ENCODE assay signal across 29 cellular contexts in the genomic region with DNA sequence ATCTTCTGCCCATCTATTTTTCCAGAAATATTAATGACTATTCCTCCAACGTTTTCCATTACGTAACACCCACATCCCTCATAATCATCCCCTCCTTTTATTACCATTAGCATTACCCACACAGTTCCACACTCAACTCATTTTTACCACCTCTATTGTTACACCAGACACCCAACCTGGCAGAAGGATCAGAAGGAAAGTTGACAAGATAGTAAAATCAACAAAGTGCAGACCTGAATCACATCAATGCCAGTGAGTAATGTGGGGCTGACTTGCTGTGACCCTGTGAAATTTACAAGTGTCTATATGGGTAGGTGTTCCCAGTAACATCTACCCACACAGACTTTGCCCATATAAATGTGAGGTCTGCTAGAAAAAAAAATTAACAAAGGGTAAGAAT.
"Had no signal": no experiment of that assay in that cellular context is flagged by ENCODE, and none has a peak within 500 bp of the region (broad histone marks: within the 10 kb centered on the region; RNA-seq: fewer than 3 reads in every experiment).

No MANE protein-coding gene starts in this region.

- H3K36me3 ChIP-seq: colonic mucosa, esophagus muscularis mucosa, esophagus squamous epithelium, gastrocnemius medialis, gastroesophageal sphincter, heart left ventricle, heart right ventricle had no signal

- H3K27ac ChIP-seq: colonic mucosa, coronary artery, dorsolateral prefrontal cortex, epithelial cell of prostate, esophagus muscularis mucosa, esophagus squamous epithelium, foreskin keratinocyte, gastrocnemius medialis, gastroesophageal sphincter, heart left ventricle, heart right ventricle had no signal

- FAIRE-seq: colon, endometrium, endothelial cell of umbilical vein, frontal cortex had no signal

- H3K4me3 ChIP-seq: colonic mucosa, coronary artery, dorsolateral prefrontal cortex, esophagus muscularis mucosa, esophagus squamous epithelium, gastrocnemius medialis, gastroesophageal sphincter, heart left ventricle, heart right ventricle had no signal

- H3K4me3 Mint-ChIP-seq: dendritic cell treated with granulocyte-macrophage colony-stimulating factor and Interleukin-4, amounts not matched to agents 40 ng/mL and 50 ng/mL, for 4 days; effector memory CD8-positive, alpha-beta T cell; endodermal cell had no signal

- H3K9me3 ChIP-seq: colonic mucosa, esophagus muscularis mucosa, esophagus squamous epithelium, gastrocnemius medialis, gastroesophageal sphincter, heart left ventricle, heart right ventricle had no signal

- H3K9me3 Mint-ChIP-seq: dendritic cell treated with granulocyte-macrophage colony-stimulating factor and Interleukin-4, amounts not matched to agents 40 ng/mL and 50 ng/mL, for 4 days; endodermal cell had no signal

- H3K27ac Mint-ChIP-seq: dendritic cell treated with granulocyte-macrophage colony-stimulating factor and Interleukin-4, amounts not matched to agents 40 ng/mL and 50 ng/mL, for 4 days; effector memory CD8-positive, alpha-beta T cell; endodermal cell had no signal

- H3K4me1 ChIP-seq: colonic mucosa, esophagus muscularis mucosa, esophagus squamous epithelium, foreskin keratinocyte, gastrocnemius medialis, gastroesophageal sphincter, heart left ventricle, heart right ventricle had no signal

- H3K27me3 ChIP-seq: colonic mucosa, esophagus muscularis mucosa, foreskin keratinocyte, gastrocnemius medialis, gastroesophageal sphincter had no signal

- ATAC-seq: effector memory CD8-positive, alpha-beta T cell; esophagus mucosa; foreskin keratinocyte; gastrocnemius medialis; gastroesophageal sphincter; heart left ventricle; heart right ventricle had no signal

- DNase-seq: colonic mucosa; cortex of kidney; dermis blood vessel endothelial cell; dorsolateral prefrontal cortex; effector CD4-positive, alpha-beta T cell; effector CD8-positive, alpha-beta T cell; effector memory CD4-positive, alpha-beta T cell; effector memory CD8-positive, alpha-beta T cell; endodermal cell; erythroblast; esophagus squamous epithelium; foreskin fibroblast; foreskin keratinocyte; foreskin melanocyte; gastrocnemius medialis; glutamatergic neuron; head of caudate nucleus; heart left ventricle; heart right ventricle had no signal
